13 cellular contexts compared by ENCODE assay signal in genomic region chr17:2237960-2238359, GRCh38.
DNase-seq lines count a peak whose midpoint lies in the region; ATAC-seq and TF ChIP-seq lines count a peak whose summit lies in the region.
"Had no signal": no experiment of that assay in that cellular context is flagged by ENCODE, and none has a peak within 500 bp of the region (broad histone marks: within the 10 kb centered on the region; RNA-seq: fewer than 3 reads in every experiment).

No MANE protein-coding gene starts in this region.

- H3K27me3 ChIP-seq in cardiac muscle cell, result no peaks in the 10 kb centered on the region

- peak overlapping the region; percentile 52 for H3K4me3 Mint-ChIP-seq in chondrocyte (ENCODE audit: unreplicated experiment)
- H3K4me3 Mint-ChIP-seq in nephron, result no peak overlapping the region

- intact Hi-C loops in Right ventricle myocardium superior (cut with DNase I), result loop anchor here (10.0 kb wide), 1 partner anchor 63 kb away; no protein-coding TSS in a partner anchor

- H3K9me3 Mint-ChIP-seq in chondrocyte (ENCODE audit: low read depth) (no peaks in the 10 kb centered on the region), nephron (no peaks in the 10 kb centered on the region)

- H3K36me3 ChIP-seq in cardiac muscle cell (peaks cover 3% of the 10 kb centered on the region), urinary bladder (ENCODE audit: insufficient read depth) (no peaks in the 10 kb centered on the region)

- peaks cover 10% of the 10 kb centered on the region for H3K36me3 Mint-ChIP-seq in chondrocyte (ENCODE audit: low read depth)
- peaks cover 48% of the 10 kb centered on the region for H3K36me3 Mint-ChIP-seq in nephron (ENCODE audit: low read depth)

- no peak for TF ChIP-seq CTCF in cardiac muscle cell (IDR thresholded peaks at IDR 0.05; ENCODE audit: low read depth, low read length)
- TF ChIP-seq CTCF in chondrocyte (IDR thresholded peaks at IDR 0.05), result peak; percentile 23
- TF ChIP-seq CTCF in nephron (IDR thresholded peaks at IDR 0.05; ENCODE audit: unreplicated experiment in 3 of 3), result no peak

- DNase-seq in cardiac muscle cell (ENCODE audit: low read depth in 1 of 2, low spot score in 1 of 2), result no peak
- DNase-seq in Right ventricle myocardium superior, result no peak
- DNase-seq in chondrocyte (ENCODE audit: low spot score), result no peak
- DNase-seq: activated CD4-positive, alpha-beta T cell treated with anti-CD3 and anti-CD28 coated beads for 48 hours; activated effector memory CD4-positive, alpha-beta T cell treated with anti-CD3 and anti-CD28 coated beads, Interleukin-2, amount 50 U/mL, for 16 hours; MV-4-11; NCI-H526 treated with DMSO at 0.1 percent for 48 hours; stimulated activated CD8-positive, alpha-beta memory T cell treated with anti-CD3 and anti-CD28 coated beads, Interleukin-4, amount 100 ng/mL, for 48 hours had no signal

- H3K27ac ChIP-seq in cardiac muscle cell (peak overlapping the region; percentile 92), urinary bladder (ENCODE audit: low read depth) (peak overlapping the region; percentile 64)

- H3K9me3 ChIP-seq in cardiac muscle cell (ENCODE audit: low read depth), result no peaks in the 10 kb centered on the region

- H3K4me1 Mint-ChIP-seq in chondrocyte (ENCODE audit: low read depth), result peaks cover 76% of the 10 kb centered on the region
- peaks cover 77% of the 10 kb centered on the region for H3K4me1 Mint-ChIP-seq in nephron

- H3K27me3 Mint-ChIP-seq in chondrocyte (ENCODE audit: low read depth) (no peaks in the 10 kb centered on the region), nephron (ENCODE audit: low read depth) (no peaks in the 10 kb centered on the region)

- H3K4me1 ChIP-seq in cardiac muscle cell (ENCODE audit: low read depth) (peaks cover 35% of the 10 kb centered on the region), urinary bladder (ENCODE audit: insufficient read depth) (no peaks in the 10 kb centered on the region)

- H3K4me3 ChIP-seq in cardiac muscle cell (no peak overlapping the region), urinary bladder (ENCODE audit: low read depth, low read length) (no peak overlapping the region)

- ATAC-seq in Right ventricle myocardium superior (ENCODE audit: poor library complexity) (no peak), GM18870 (IDR thresholded peaks at IDR 0.05; ENCODE audit: unreplicated experiment) (no peak), HG03521 (IDR thresholded peaks at IDR 0.05; ENCODE audit: unreplicated experiment) (no peak), HG02884 (IDR thresholded peaks at IDR 0.05; ENCODE audit: unreplicated experiment) (no peak)

- peak overlapping the region; percentile 89 for H3K27ac Mint-ChIP-seq in chondrocyte (ENCODE audit: unreplicated experiment)
- peak overlapping the region; percentile 88 to 96 (median 96) for H3K27ac Mint-ChIP-seq in nephron

- WGBS in urinary bladder, result 29% methylated on average over 3 of the region's 3 CpGs
